ENCODE assay signal across 9 cellular contexts in genomic region chr6:163707385-163708355, GRCh38.
DNase-seq lines count a peak whose midpoint lies in the region; ATAC-seq and TF ChIP-seq lines count a peak whose summit lies in the region.
"Had no signal": no experiment of that assay in that cellular context is flagged by ENCODE, and none has a peak within 500 bp of the region (broad histone marks: within the 10 kb centered on the region; RNA-seq: fewer than 3 reads in every experiment).

No MANE protein-coding gene starts in this region.

- no peaks in the 10 kb centered on the region for H3K79me2 ChIP-seq in OCI-LY1 (ENCODE audit: insufficient read depth, low read length)

- H3K4me2 ChIP-seq in OCI-LY1 (ENCODE audit: low read length): peak overlapping the region; percentile 50

- peak overlapping the region; percentile 20 for H3K27ac ChIP-seq in right atrium auricular region
- H3K27ac ChIP-seq in OCI-LY1 (ENCODE audit: low read depth, low read length, poor library complexity, severe bottlenecking): peak overlapping the region; percentile 80

- no peak for TF ChIP-seq CTCF in right atrium auricular region (IDR thresholded peaks at IDR 0.05)
- TF ChIP-seq CTCF in OCI-LY1 (IDR thresholded peaks at IDR 0.05; ENCODE audit: low read length): peak; percentile 40
- TF ChIP-seq CTCF in type B pancreatic cell (conservative IDR thresholded peaks at IDR 0.05): peak; percentile 25

- intact Hi-C loops in Right ventricle myocardium inferior (cut with DNase I): loop anchor here (5.0 kb wide), 1 partner anchor 120 kb away; no protein-coding TSS in a partner anchor

- H3K9me3 ChIP-seq in right atrium auricular region (no peaks in the 10 kb centered on the region), OCI-LY1 (ENCODE audit: low read length) (no peaks in the 10 kb centered on the region)

- no peaks in the 10 kb centered on the region for H3K9me3 Mint-ChIP-seq in type B pancreatic cell

- peak overlapping the region; percentile 14; the same call in 1 of the 2 replicates for H3K9ac ChIP-seq in OCI-LY1 (ENCODE audit: low read length)

- no peaks in the 10 kb centered on the region for H3K36me3 Mint-ChIP-seq in type B pancreatic cell

- peaks cover 0 to 60% of the 10 kb centered on the region in 2 donors for H3K4me1 ChIP-seq in right atrium auricular region
- H3K4me1 ChIP-seq in OCI-LY1 (ENCODE audit: insufficient read depth, low read length, severe bottlenecking): peaks cover 79% of the 10 kb centered on the region

- no peaks in the 10 kb centered on the region for H4K20me1 ChIP-seq in OCI-LY1 (ENCODE audit: insufficient read depth, low read length)

- DNase-seq in right atrium auricular region (ENCODE audit: low spot score): no peak
- DNase-seq in Right ventricle myocardium inferior (ENCODE audit: missing footprints): no peak
- no peak for DNase-seq in type B pancreatic cell (ENCODE audit: extremely low spot score, unreplicated experiment)
- DNase-seq in stimulated activated CD4-positive, alpha-beta T cell treated with anti-CD3 and anti-CD28 coated beads, Interleukin-2, amount 100 ng/mL, for 48 hours: no peak
- no peak for DNase-seq in activated CD8-positive, alpha-beta memory T cell treated with anti-CD3 and anti-CD28 coated beads, Interleukin-2, amount 50 U/mL, for 4 hours
- no peak for DNase-seq in left lobe of liver (ENCODE audit: low spot score)
- DNase-seq: activated CD4-positive, alpha-beta T cell treated with anti-CD3 and anti-CD28 coated beads, Interleukin-2, amount 50 U/mL, for 1 hour had no signal

- H3K4me1 Mint-ChIP-seq in type B pancreatic cell (ENCODE audit: unreplicated experiment): peaks cover 12% of the 10 kb centered on the region

- H3K27me3 Mint-ChIP-seq in type B pancreatic cell: peaks cover 2% of the 10 kb centered on the region

- H3K27me3 ChIP-seq in right atrium auricular region: no peaks in the 10 kb centered on the region
- no peaks in the 10 kb centered on the region for H3K27me3 ChIP-seq in OCI-LY1 (ENCODE audit: insufficient read depth, low read length)

- no peak overlapping the region for H2AFZ ChIP-seq in OCI-LY1 (ENCODE audit: low read length)

- H3K36me3 ChIP-seq in right atrium auricular region: no peaks in the 10 kb centered on the region
- H3K36me3 ChIP-seq in OCI-LY1 (ENCODE audit: insufficient read depth, low read length): no peaks in the 10 kb centered on the region

- H3K4me3 ChIP-seq in right atrium auricular region: no peak overlapping the region
- no peak overlapping the region for H3K4me3 ChIP-seq in OCI-LY1 (ENCODE audit: low read depth, low read length, poor library complexity, severe bottlenecking)

- peaks cover 10% of the 10 kb centered on the region; the same call in 1 of the 2 replicates for H3F3A ChIP-seq in OCI-LY1 (ENCODE audit: insufficient read depth, low read length)

- H3K4me3 Mint-ChIP-seq in type B pancreatic cell: no peak overlapping the region

- no peak overlapping the region for H3K27ac Mint-ChIP-seq in type B pancreatic cell

- ATAC-seq in Right ventricle myocardium inferior: no peak
- peak; percentile 47 for ATAC-seq in HG02852 (IDR thresholded peaks at IDR 0.05; ENCODE audit: unreplicated experiment)
- no peak for ATAC-seq in left lobe of liver

- H3K9me2 ChIP-seq in OCI-LY1 (ENCODE audit: low read depth, low read length): no peaks in the 10 kb centered on the region

Comparison
In these comparisons a context has a peak if more than half of its experiments do, and no peak if none do; other contexts are left out.
1. CTCF ChIP-seq: peak in OCI-LY1 (single experiment) and type B pancreatic cell (single experiment); none in right atrium auricular region (0 of 2).